In the genomic region with DNA sequence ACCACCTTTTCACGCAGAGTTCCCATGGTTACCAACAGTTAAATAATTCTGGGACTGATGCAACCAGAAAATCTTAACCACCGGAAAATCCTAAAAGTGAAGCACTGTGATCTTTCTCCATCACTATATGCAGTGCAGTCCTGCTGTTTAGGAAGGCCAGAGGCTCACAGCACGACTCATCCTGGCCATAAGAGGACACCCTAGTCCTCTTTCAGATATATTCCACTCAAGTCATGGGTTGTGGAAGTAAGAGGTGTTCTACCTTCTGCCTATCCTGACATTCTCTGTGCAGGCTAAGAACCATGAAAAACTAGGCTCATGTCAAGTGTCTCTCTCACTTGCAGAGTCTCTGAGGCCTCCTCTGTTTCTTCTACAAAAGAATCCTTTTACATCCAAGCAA, we compare ENCODE assay signal across 18 cellular contexts.
"Had no signal": no experiment of that assay in that cellular context is flagged by ENCODE, and none has a peak within 500 bp of the region (broad histone marks: within the 10 kb centered on the region; RNA-seq: fewer than 3 reads in every experiment).

No MANE protein-coding gene starts in this region.

- H3K27me3 ChIP-seq: heart left ventricle, ovary, right atrium auricular region, sigmoid colon, suprapubic skin, tibial artery, upper lobe of left lung, uterus had no signal

- H3K9me3 Mint-ChIP-seq: dendritic cell treated with granulocyte-macrophage colony-stimulating factor and Interleukin-4, amounts not matched to agents 40 ng/mL and 50 ng/mL, for 4 days; mesothelial cell of epicardium; natural killer cell; neural crest cell had no signal

- H3K27ac Mint-ChIP-seq: dendritic cell treated with granulocyte-macrophage colony-stimulating factor and Interleukin-4, amounts not matched to agents 40 ng/mL and 50 ng/mL, for 4 days; mesothelial cell of epicardium had no signal

- H3K27ac ChIP-seq: heart left ventricle, ovary, right atrium auricular region, sigmoid colon, skin epidermis, suprapubic skin, tibial artery, upper lobe of left lung, uterus had no signal

- H3K27me3 Mint-ChIP-seq: dendritic cell treated with granulocyte-macrophage colony-stimulating factor and Interleukin-4, amounts not matched to agents 40 ng/mL and 50 ng/mL, for 4 days had no signal

- H3K36me3 ChIP-seq: ovary, uterus had no signal

- ATAC-seq: heart left ventricle, natural killer cell had no signal

- H3K4me1 ChIP-seq: tibial artery, upper lobe of left lung, uterus had no signal

- H3K4me3 ChIP-seq: heart left ventricle, ovary, right atrium auricular region, sigmoid colon, skin epidermis, suprapubic skin, tibial artery, upper lobe of left lung, uterus had no signal

- DNase-seq: foreskin melanocyte; heart left ventricle; hippocampal formation; kidney glomerular epithelial cell; natural killer cell; ovary; sigmoid colon; stimulated activated CD4-positive, alpha-beta T cell treated with anti-CD3 and anti-CD28 coated beads, Interleukin-12 subunit alpha, Interleukin-12 subunit beta, amount 100 ng/mL, for 4 hours; stimulated activated naive CD4-positive, alpha-beta T cell treated with Interleukin-2 at 50 U/mL for 16 hours; tibial artery; uterus had no signal

- H3K4me3 Mint-ChIP-seq: dendritic cell treated with granulocyte-macrophage colony-stimulating factor and Interleukin-4, amounts not matched to agents 40 ng/mL and 50 ng/mL, for 4 days; mesothelial cell of epicardium; natural killer cell; neural crest cell had no signal

- H3K4me1 Mint-ChIP-seq: natural killer cell had no signal

- H3K9me3 ChIP-seq: heart left ventricle, ovary, right atrium auricular region, sigmoid colon, suprapubic skin, tibial artery, upper lobe of left lung, uterus had no signal
